In genomic region chr19:17936379-17936778, GRCh38 we compare ENCODE assay signal across 39 cellular contexts. TPM values are rescaled to one million over a fixed set of nuclear protein-coding genes. Genes with fewer than 3 reads are reported as not detected.
"Had no signal": no experiment of that assay in that cellular context is flagged by ENCODE, and none has a peak within 500 bp of the region (broad histone marks: within the 10 kb centered on the region; RNA-seq: fewer than 3 reads in every experiment).

No MANE protein-coding gene starts in this region.

- FAIRE-seq: bronchial epithelial cell, TTC549 had no signal

- H3K27ac ChIP-seq: ascending aorta, cardiac muscle cell, VCaP had no signal

- H3K9me3 ChIP-seq: ascending aorta had no signal

- H3K9me3 Mint-ChIP-seq: activated B cell treated with CpG ODN at 0.5 μM for 24 hours; activated CD4-positive, alpha-beta memory T cell treated with anti-CD3 and anti-CD28 coated beads, Interleukin-2, amount 10 ng/mL, durations not matched to agents 7 days and 5 days; activated CD4-positive, alpha-beta T cell treated with anti-CD3 and anti-CD28 coated beads, Interleukin-2, amount 10 ng/mL, durations not matched to agents 7 days and 5 days; activated naive CD4-positive, alpha-beta T cell treated with anti-CD3 and anti-CD28 coated beads, Interleukin-2, amount 10 ng/mL, durations not matched to agents 7 days and 5 days; activated naive CD4-positive, alpha-beta T cell treated with anti-CD3 and anti-CD28 coated beads, Interleukin-2, amount 50 U/mL, for 24 hours; activated naive CD8-positive, alpha-beta T cell treated with anti-CD3 and anti-CD28 coated beads, Interleukin-2, amount 10 ng/mL, durations not matched to agents 7 days and 5 days; activated naive CD8-positive, alpha-beta T cell treated with anti-CD3 and anti-CD28 coated beads, Interleukin-2, amount 50 U/mL, for 24 hours; activated T-cell treated with anti-CD3 and anti-CD28 coated beads, Interleukin-2, amount 50 U/mL, for 24 hours; activated T-helper 2 cell treated with anti-CD3 and anti-CD28 coated beads, Interferon-gamma antibody, Interleukin-2, Interleukin-4, amounts not matched to agents 10 μg/mL and 5 μg/mL and 100 μg/mL, durations not matched to agents 14 hours and 24 hours and 36 hours; central memory CD8-positive, alpha-beta T cell; T-helper 1 cell treated with Interleukin-12 subunit alpha and Interleukin-12 subunit beta and Interleukin-4 antibody, amounts not matched to agents 30 μg/mL and 1 μg/mL, for 36 hours; T-helper 2 cell treated with Interferon-gamma antibody and Interleukin-4, amounts not matched to agents 5 μg/mL and 100 μg/mL, for 36 hours had no signal

- H3K4me3 ChIP-seq: ascending aorta, cardiac muscle cell had no signal

- H3K36me3 ChIP-seq: cardiac muscle cell had no signal

- DNase-seq: activated B cell treated with CpG ODN at 0.5 μM for 24 hours; activated CD4-positive, alpha-beta memory T cell treated with anti-CD3 and anti-CD28 coated beads, Interleukin-2, amount 10 ng/mL, durations not matched to agents 7 days and 5 days; activated CD4-positive, alpha-beta T cell treated with anti-CD3 and anti-CD28 coated beads for 1 hour; activated CD4-positive, alpha-beta T cell treated with anti-CD3 and anti-CD28 coated beads for 36 hours; activated CD4-positive, alpha-beta T cell treated with anti-CD3 and anti-CD28 coated beads for 48 hours; activated CD4-positive, alpha-beta T cell treated with anti-CD3 and anti-CD28 coated beads, Interleukin-2, amount 10 ng/mL, durations not matched to agents 7 days and 5 days; activated CD4-positive, alpha-beta T cell treated with anti-CD3 and anti-CD28 coated beads, Interleukin-2, amount 50 U/mL, for 48 hours; activated CD8-positive, alpha-beta memory T cell treated with anti-CD3 and anti-CD28 coated beads for 24 hours; activated CD8-positive, alpha-beta memory T cell treated with anti-CD3 and anti-CD28 coated beads, Interleukin-2, amount 10 ng/mL, durations not matched to agents 7 days and 5 days; activated CD8-positive, alpha-beta memory T cell treated with anti-CD3 and anti-CD28 coated beads, Interleukin-2, amount 50 U/mL, for 48 hours; activated CD8-positive, alpha-beta T cell treated with anti-CD3 and anti-CD28 coated beads, Interleukin-2, amount 10 ng/mL, durations not matched to agents 7 days and 5 days; activated effector memory CD4-positive, alpha-beta T cell treated with Interleukin-2 at 50 U/mL for 16 hours; activated gamma-delta T cell; activated naive CD4-positive, alpha-beta T cell treated with anti-CD3 and anti-CD28 coated beads, Interleukin-2, amount 10 ng/mL, durations not matched to agents 7 days and 5 days; activated naive CD4-positive, alpha-beta T cell treated with Interleukin-2 at 50 U/mL for 16 hours; activated naive CD8-positive, alpha-beta T cell treated with anti-CD3 and anti-CD28 coated beads, Interleukin-2, amount 10 ng/mL, durations not matched to agents 7 days and 5 days; activated naive CD8-positive, alpha-beta T cell treated with anti-CD3 and anti-CD28 coated beads, Interleukin-2, amount 50 U/mL, for 24 hours; activated T-cell treated with anti-CD3 and anti-CD28 coated beads, Interleukin-2, amount 50 U/mL, for 24 hours; activated T-cell treated with anti-CD3 and anti-CD28 coated beads, Interleukin-2, amount 50 U/mL, for 48 hours; amygdala; anterior cingulate cortex; caudate nucleus; cerebellar nuclear complex; T-helper 1 cell; T-helper 2 cell; T-helper 9 cell had no signal

- H3K4me3 Mint-ChIP-seq: activated B cell treated with CpG ODN at 0.5 μM for 24 hours; activated CD4-positive, alpha-beta memory T cell treated with anti-CD3 and anti-CD28 coated beads, Interleukin-2, amount 10 ng/mL, durations not matched to agents 7 days and 5 days; activated CD4-positive, alpha-beta T cell treated with anti-CD3 and anti-CD28 coated beads for 36 hours; activated CD4-positive, alpha-beta T cell treated with anti-CD3 and anti-CD28 coated beads, Interleukin-2, amount 10 ng/mL, durations not matched to agents 7 days and 5 days; activated CD8-positive, alpha-beta memory T cell treated with anti-CD3 and anti-CD28 coated beads, Interleukin-2, amount 10 ng/mL, durations not matched to agents 7 days and 5 days; activated CD8-positive, alpha-beta T cell treated with anti-CD3 and anti-CD28 coated beads, Interleukin-2, amount 10 ng/mL, durations not matched to agents 7 days and 5 days; activated naive CD4-positive, alpha-beta T cell treated with anti-CD3 and anti-CD28 coated beads, Interleukin-2, amount 10 ng/mL, durations not matched to agents 7 days and 5 days; activated naive CD4-positive, alpha-beta T cell treated with anti-CD3 and anti-CD28 coated beads, Interleukin-2, amount 50 U/mL, for 24 hours; activated naive CD8-positive, alpha-beta T cell; activated naive CD8-positive, alpha-beta T cell treated with anti-CD3 and anti-CD28 coated beads, Interleukin-2, amount 10 ng/mL, durations not matched to agents 7 days and 5 days; activated naive CD8-positive, alpha-beta T cell treated with anti-CD3 and anti-CD28 coated beads, Interleukin-2, amount 50 U/mL, for 24 hours; activated T-cell treated with anti-CD3 and anti-CD28 coated beads, Interleukin-2, amount 50 U/mL, for 24 hours; brain; central memory CD8-positive, alpha-beta T cell; T-helper 1 cell treated with Interleukin-12 subunit alpha and Interleukin-12 subunit beta and Interleukin-4 antibody, amounts not matched to agents 30 μg/mL and 1 μg/mL, for 36 hours; T-helper 2 cell treated with Interferon-gamma antibody and Interleukin-4, amounts not matched to agents 5 μg/mL and 100 μg/mL, for 36 hours had no signal

- H3K27ac Mint-ChIP-seq: activated B cell treated with CpG ODN at 0.5 μM for 24 hours; activated CD4-positive, alpha-beta memory T cell treated with anti-CD3 and anti-CD28 coated beads, Interleukin-2, amount 10 ng/mL, durations not matched to agents 7 days and 5 days; activated CD4-positive, alpha-beta T cell treated with anti-CD3 and anti-CD28 coated beads for 36 hours; activated CD4-positive, alpha-beta T cell treated with anti-CD3 and anti-CD28 coated beads, Interleukin-2, amount 10 ng/mL, durations not matched to agents 7 days and 5 days; activated CD8-positive, alpha-beta memory T cell treated with anti-CD3 and anti-CD28 coated beads, Interleukin-2, amount 10 ng/mL, durations not matched to agents 7 days and 5 days; activated CD8-positive, alpha-beta T cell treated with anti-CD3 and anti-CD28 coated beads, Interleukin-2, amount 10 ng/mL, durations not matched to agents 7 days and 5 days; activated naive CD4-positive, alpha-beta T cell treated with anti-CD3 and anti-CD28 coated beads, Interleukin-2, amount 10 ng/mL, durations not matched to agents 7 days and 5 days; activated naive CD4-positive, alpha-beta T cell treated with anti-CD3 and anti-CD28 coated beads, Interleukin-2, amount 50 U/mL, for 24 hours; activated naive CD8-positive, alpha-beta T cell; activated naive CD8-positive, alpha-beta T cell treated with anti-CD3 and anti-CD28 coated beads, Interleukin-2, amount 10 ng/mL, durations not matched to agents 7 days and 5 days; activated naive CD8-positive, alpha-beta T cell treated with anti-CD3 and anti-CD28 coated beads, Interleukin-2, amount 50 U/mL, for 24 hours; activated T-cell treated with anti-CD3 and anti-CD28 coated beads, Interleukin-2, amount 50 U/mL, for 24 hours; activated T-helper 2 cell treated with anti-CD3 and anti-CD28 coated beads, Interferon-gamma antibody, Interleukin-2, Interleukin-4, amounts not matched to agents 10 μg/mL and 5 μg/mL and 100 μg/mL, durations not matched to agents 14 hours and 24 hours and 36 hours; brain; T-helper 1 cell treated with Interleukin-12 subunit alpha and Interleukin-12 subunit beta and Interleukin-4 antibody, amounts not matched to agents 30 μg/mL and 1 μg/mL, for 36 hours; T-helper 2 cell treated with Interferon-gamma antibody and Interleukin-4, amounts not matched to agents 5 μg/mL and 100 μg/mL, for 36 hours had no signal

- H3K27me3 ChIP-seq: ascending aorta, cardiac muscle cell had no signal

- H3K36me3 Mint-ChIP-seq: activated naive CD4-positive, alpha-beta T cell treated with anti-CD3 and anti-CD28 coated beads, Interleukin-2, amount 50 U/mL, for 24 hours; activated naive CD8-positive, alpha-beta T cell had no signal

- H3K27me3 Mint-ChIP-seq: activated B cell treated with CpG ODN at 0.5 μM for 24 hours; activated CD4-positive, alpha-beta memory T cell treated with anti-CD3 and anti-CD28 coated beads, Interleukin-2, amount 10 ng/mL, durations not matched to agents 7 days and 5 days; activated CD4-positive, alpha-beta T cell treated with anti-CD3 and anti-CD28 coated beads for 36 hours; activated CD4-positive, alpha-beta T cell treated with anti-CD3 and anti-CD28 coated beads, Interleukin-2, amount 10 ng/mL, durations not matched to agents 7 days and 5 days; activated CD8-positive, alpha-beta memory T cell treated with anti-CD3 and anti-CD28 coated beads, Interleukin-2, amount 10 ng/mL, durations not matched to agents 7 days and 5 days; activated naive CD4-positive, alpha-beta T cell treated with anti-CD3 and anti-CD28 coated beads, Interleukin-2, amount 50 U/mL, for 24 hours; activated naive CD8-positive, alpha-beta T cell; activated naive CD8-positive, alpha-beta T cell treated with anti-CD3 and anti-CD28 coated beads, Interleukin-2, amount 50 U/mL, for 24 hours; activated T-cell treated with anti-CD3 and anti-CD28 coated beads, Interleukin-2, amount 50 U/mL, for 24 hours; central memory CD8-positive, alpha-beta T cell had no signal

- ATAC-seq: activated CD4-positive, alpha-beta T cell treated with anti-CD3 and anti-CD28 coated beads for 36 hours; activated CD8-positive, alpha-beta memory T cell treated with anti-CD3 and anti-CD28 coated beads, Interleukin-2, amount 10 ng/mL, durations not matched to agents 7 days and 5 days; activated CD8-positive, alpha-beta T cell treated with anti-CD3 and anti-CD28 coated beads, Interleukin-2, amount 10 ng/mL, durations not matched to agents 7 days and 5 days; activated naive CD8-positive, alpha-beta T cell treated with anti-CD3 and anti-CD28 coated beads, Interleukin-2, amount 50 U/mL, for 24 hours had no signal

RNA-seq across cellular contexts. Expression of gene KCNN1, which starts 30.5 kb away (rescaled TPM):
- total RNA-seq: activated B cell treated with CpG ODN at 0.5 μM for 24 hours; activated CD4-positive, alpha-beta memory T cell treated with anti-CD3 and anti-CD28 coated beads, Interleukin-2, amount 10 ng/mL, durations not matched to agents 7 days and 5 days; activated CD4-positive, alpha-beta T cell treated with anti-CD3 and anti-CD28 coated beads, Interleukin-2, amount 10 ng/mL, durations not matched to agents 7 days and 5 days; activated CD8-positive, alpha-beta T cell treated with anti-CD3 and anti-CD28 coated beads, Interleukin-2, amount 10 ng/mL, durations not matched to agents 7 days and 5 days; activated naive CD8-positive, alpha-beta T cell treated with anti-CD3 and anti-CD28 coated beads, Interleukin-2, amount 10 ng/mL, durations not matched to agents 7 days and 5 days; ascending aorta; bronchial epithelial cell; chondrocyte had no signal
